Comparison of ENCODE assay signal across 16 cellular contexts in the genomic region with DNA sequence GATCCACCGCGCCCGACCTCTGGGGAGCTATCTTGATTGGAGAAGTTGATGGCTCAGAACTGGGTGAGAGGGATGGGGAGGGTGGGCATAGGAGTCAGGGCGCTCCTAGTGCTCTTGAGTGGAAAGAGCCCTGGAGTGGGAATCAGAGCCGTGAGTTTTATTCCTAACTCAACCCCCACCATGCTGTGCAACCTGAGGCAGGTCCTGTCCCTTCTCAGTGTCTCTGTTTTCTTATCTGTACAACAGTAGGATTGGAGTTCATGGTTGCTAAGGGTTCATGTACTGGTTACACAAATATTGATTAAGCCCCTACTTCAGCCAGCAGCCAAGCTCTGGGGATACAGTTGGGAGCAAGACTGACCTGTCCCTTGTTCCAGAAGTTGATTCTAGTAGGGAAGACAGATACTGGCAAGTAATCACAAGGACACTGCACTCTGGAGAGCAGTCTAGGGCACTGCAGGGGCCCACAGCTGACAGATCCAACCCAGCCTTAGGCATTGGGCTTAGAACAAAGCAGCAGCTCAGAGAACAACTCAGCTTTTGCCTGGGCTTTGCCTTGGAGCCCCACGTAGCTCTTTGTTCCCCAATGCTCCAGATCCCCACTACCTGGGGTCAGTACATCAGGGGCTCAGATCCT.
"Had no signal": no experiment of that assay in that cellular context is flagged by ENCODE, and none has a peak within 500 bp of the region (broad histone marks: within the 10 kb centered on the region; RNA-seq: fewer than 3 reads in every experiment).

No MANE protein-coding gene starts in this region.

- H3K36me3 ChIP-seq: ascending aorta, gastrocnemius medialis, neutrophil, tibial artery, uterus had no signal

- H3K4me3 ChIP-seq: ascending aorta, gastrocnemius medialis, tibial artery, uterus had no signal

- H3K9me3 Mint-ChIP-seq: activated naive CD4-positive, alpha-beta T cell treated with anti-CD3 and anti-CD28 coated beads, Interleukin-2, amount 10 ng/mL, durations not matched to agents 7 days and 5 days; T-helper 2 cell treated with Interferon-gamma antibody and Interleukin-4, amounts not matched to agents 5 μg/mL and 100 μg/mL, for 36 hours had no signal

- H3K36me3 Mint-ChIP-seq: activated naive CD4-positive, alpha-beta T cell treated with anti-CD3 and anti-CD28 coated beads, Interleukin-2, amount 10 ng/mL, durations not matched to agents 7 days and 5 days; naive thymus-derived CD4-positive, alpha-beta T cell had no signal

- H3K4me1 Mint-ChIP-seq: activated naive CD4-positive, alpha-beta T cell treated with anti-CD3 and anti-CD28 coated beads, Interleukin-2, amount 10 ng/mL, durations not matched to agents 7 days and 5 days; naive thymus-derived CD4-positive, alpha-beta T cell had no signal

- H3K27ac Mint-ChIP-seq: activated naive CD4-positive, alpha-beta T cell treated with anti-CD3 and anti-CD28 coated beads, Interleukin-2, amount 10 ng/mL, durations not matched to agents 7 days and 5 days; naive thymus-derived CD4-positive, alpha-beta T cell; T-helper 2 cell treated with Interferon-gamma antibody and Interleukin-4, amounts not matched to agents 5 μg/mL and 100 μg/mL, for 36 hours had no signal

- DNase-seq: activated CD4-positive, alpha-beta T cell treated with anti-CD3 and anti-CD28 coated beads, Interleukin-2, amount 50 U/mL, for 1 hour; activated CD8-positive, alpha-beta memory T cell treated with anti-CD3 and anti-CD28 coated beads, Interleukin-2, amount 50 U/mL, for 48 hours; activated effector memory CD4-positive, alpha-beta T cell treated with Interleukin-2 at 50 U/mL for 16 hours; activated naive CD4-positive, alpha-beta T cell treated with anti-CD3 and anti-CD28 coated beads, Interleukin-2, amount 10 ng/mL, durations not matched to agents 7 days and 5 days; activated T-cell treated with anti-CD3 and anti-CD28 coated beads, Interleukin-2, amount 50 U/mL, for 48 hours; cerebellar nuclear complex; cortex of kidney; gastrocnemius medialis; mesenchymal stem cell; naive thymus-derived CD4-positive, alpha-beta T cell; stimulated activated naive CD4-positive, alpha-beta T cell treated with Interleukin-2 at 50 U/mL for 16 hours; tibial artery; uterus had no signal

- H3K4me1 ChIP-seq: ascending aorta, tibial artery, uterus had no signal

- H3K9me3 ChIP-seq: ascending aorta, gastrocnemius medialis, neutrophil, tibial artery, uterus had no signal

- H3K4me3 Mint-ChIP-seq: activated naive CD4-positive, alpha-beta T cell treated with anti-CD3 and anti-CD28 coated beads, Interleukin-2, amount 10 ng/mL, durations not matched to agents 7 days and 5 days; naive thymus-derived CD4-positive, alpha-beta T cell; T-helper 2 cell treated with Interferon-gamma antibody and Interleukin-4, amounts not matched to agents 5 μg/mL and 100 μg/mL, for 36 hours had no signal

- H3K27ac ChIP-seq: ascending aorta, gastrocnemius medialis, neutrophil, tibial artery, uterus had no signal

- H3K27me3 ChIP-seq: ascending aorta, gastrocnemius medialis, neutrophil, uterus had no signal
